Comparison of ENCODE assay signal across 22 cellular contexts in genomic region chr7:77826300-77826699, GRCh38. TPM values are rescaled to one million over a fixed set of nuclear protein-coding genes. Genes with fewer than 3 reads are reported as not detected.
A peak's percentile ranks its signal among the peaks of the same experiment; 100 is the strongest.
DNase-seq lines count a peak whose midpoint lies in the region; ATAC-seq and TF ChIP-seq lines count a peak whose summit lies in the region.
"Had no signal": no experiment of that assay in that cellular context is flagged by ENCODE, and none has a peak within 500 bp of the region (broad histone marks: within the 10 kb centered on the region; RNA-seq: fewer than 3 reads in every experiment).

No MANE protein-coding gene starts in this region.

- no peaks in the 10 kb centered on the region; the same call in 1 of the 2 replicates for H3K4me1 ChIP-seq in GM23338 (ENCODE audit: insufficient read depth)
- H3K4me1 ChIP-seq: BE2C had no signal

- H3K9me3 ChIP-seq in SU-DHL-6 (ENCODE audit: insufficient read depth, low read length), result 0 out of 2 replicates have a peak, but pooled peaks cover under 1% of the 10 kb centered on the region

- peak; percentile 57 for DNase-seq in NCI-H146 (lab: John Stamatoyannopoulos, UW)
- DNase-seq in NCI-H146 treated with DMSO at 0.1 percent for 48 hours (lab: John Stamatoyannopoulos, UW; ENCODE audit: unreplicated experiment), result no peak
- DNase-seq in GM23338 (ENCODE audit: low spot score), result peak; percentile 32
- DNase-seq in memory B cell (ENCODE audit: low spot score in 2 of 2), result no peak
- no peak for DNase-seq in effector CD4-positive, alpha-beta T cell
- no peak for DNase-seq in activated CD8-positive, alpha-beta memory T cell treated with anti-CD3 and anti-CD28 coated beads, Interleukin-2, amount 10 ng/mL, durations not matched to agents 7 days and 5 days
- DNase-seq: BE2C; Calu3; CD4-positive, alpha-beta memory T cell; EL; HFFc6; Kasumi-1; MG63; NCI-H1048; NCI-H1436; NCI-H2029 treated with DMSO at 0.1 percent for 48 hours; NCI-H748 treated with DMSO at 0.1 percent for 48 hours; RPMI8226; SHP77 treated with DMSO at 0.1 percent for 48 hours had no signal

- H3F3A ChIP-seq in GM23338 (replicated peaks; ENCODE audit: low read depth) (no peaks in the 10 kb centered on the region), SU-DHL-6 (ENCODE audit: insufficient read depth) (peaks cover 85% of the 10 kb centered on the region)

- peak overlapping the region; percentile 31; the same call in 1 of the 2 replicates for H3K9ac ChIP-seq in SU-DHL-6 (ENCODE audit: low read length)

- CTCF ChIA-PET in activated CD8-positive, alpha-beta memory T cell treated with anti-CD3 and anti-CD28 coated beads, Interleukin-2, amount 10 ng/mL, durations not matched to agents 7 days and 5 days (lab: Charles Lee), result no interaction called here

- no peak for TF ChIP-seq CTCF in GM23338 (conservative IDR thresholded peaks at IDR 0.05; ENCODE audit: low read depth in 2 of 2)
- no peak for TF ChIP-seq CTCF in SU-DHL-6 (IDR thresholded peaks at IDR 0.05; ENCODE audit: insufficient read depth, low read length, poor library complexity, severe bottlenecking)

- H3K4me3 ChIP-seq in GM23338 (no peak overlapping the region), SU-DHL-6 (ENCODE audit: insufficient read depth, low read length, poor library complexity, severe bottlenecking) (no peak overlapping the region)
- H3K4me3 ChIP-seq: MG63 had no signal

- H4K20me1 ChIP-seq in GM23338 (replicated peaks; ENCODE audit: insufficient read depth) (no peaks in the 10 kb centered on the region), SU-DHL-6 (ENCODE audit: low read depth, low read length) (peaks cover 11% of the 10 kb centered on the region; the same call in 1 of the 2 replicates)

- ATAC-seq in GM23338, result no peak
- no peak for ATAC-seq in memory B cell (ENCODE audit: low read depth)
- no peak for ATAC-seq in activated CD8-positive, alpha-beta memory T cell treated with anti-CD3 and anti-CD28 coated beads, Interleukin-2, amount 10 ng/mL, durations not matched to agents 7 days and 5 days
- no peak for ATAC-seq in HG02642 (IDR thresholded peaks at IDR 0.05; ENCODE audit: poor library complexity, unreplicated experiment)

- H3K79me2 ChIP-seq in GM23338 (replicated peaks; ENCODE audit: insufficient read depth), result peaks cover 24% of the 10 kb centered on the region
- peaks cover 95% of the 10 kb centered on the region for H3K79me2 ChIP-seq in SU-DHL-6 (ENCODE audit: insufficient read depth, low read length)

- H3K36me3 Mint-ChIP-seq in GM23338 (ENCODE audit: low read depth), result peaks cover 12% of the 10 kb centered on the region; the same call in 2 of the 3 replicates
- peaks cover 18% of the 10 kb centered on the region for H3K36me3 Mint-ChIP-seq in memory B cell
- H3K36me3 Mint-ChIP-seq in activated CD8-positive, alpha-beta memory T cell treated with anti-CD3 and anti-CD28 coated beads, Interleukin-2, amount 10 ng/mL, durations not matched to agents 7 days and 5 days, result peaks cover 43% of the 10 kb centered on the region

- H3K27ac Mint-ChIP-seq in GM23338 (no peak overlapping the region), memory B cell (peak overlapping the region; percentile 69)
- no peak overlapping the region for H3K27ac Mint-ChIP-seq in activated CD8-positive, alpha-beta memory T cell treated with anti-CD3 and anti-CD28 coated beads, Interleukin-2, amount 10 ng/mL, durations not matched to agents 7 days and 5 days
- H3K27ac Mint-ChIP-seq: HFFc6 had no signal

- H3K27ac ChIP-seq in GM23338 (ENCODE audit: low read depth), result no peak overlapping the region
- peak overlapping the region; percentile 97 for H3K27ac ChIP-seq in SU-DHL-6 (ENCODE audit: low read depth, low read length)
- H3K27ac ChIP-seq: 22Rv1 had no signal

- H2AFZ ChIP-seq in GM23338, result no peak overlapping the region
- H2AFZ ChIP-seq in SU-DHL-6 (ENCODE audit: low read depth, low read length, severe bottlenecking), result no peak overlapping the region

- H3K9me2 ChIP-seq in GM23338 (ENCODE audit: insufficient read depth), result no peaks in the 10 kb centered on the region
- H3K9me2 ChIP-seq in SU-DHL-6 (replicated peaks; ENCODE audit: insufficient read depth, low read length), result no peaks in the 10 kb centered on the region

- H3K4me3 Mint-ChIP-seq in GM23338 (no peak overlapping the region), memory B cell (peak overlapping the region; percentile 30)
- H3K4me3 Mint-ChIP-seq in activated CD8-positive, alpha-beta memory T cell treated with anti-CD3 and anti-CD28 coated beads, Interleukin-2, amount 10 ng/mL, durations not matched to agents 7 days and 5 days, result no peak overlapping the region
- H3K4me3 Mint-ChIP-seq: HFFc6 had no signal

- H3K27me3 Mint-ChIP-seq in GM23338 (ENCODE audit: insufficient read depth, low read depth, poor library complexity), result peaks cover 4% of the 10 kb centered on the region
- no peaks in the 10 kb centered on the region for H3K27me3 Mint-ChIP-seq in memory B cell
- H3K27me3 Mint-ChIP-seq in activated CD8-positive, alpha-beta memory T cell treated with anti-CD3 and anti-CD28 coated beads, Interleukin-2, amount 10 ng/mL, durations not matched to agents 7 days and 5 days, result no peaks in the 10 kb centered on the region
- H3K27me3 Mint-ChIP-seq: CD4-positive, alpha-beta memory T cell had no signal

- H3K27me3 ChIP-seq in GM23338 (ENCODE audit: insufficient read depth) (no peaks in the 10 kb centered on the region), SU-DHL-6 (ENCODE audit: low read length) (no peaks in the 10 kb centered on the region)
- H3K27me3 ChIP-seq: BE2C, MG63 had no signal

- no peak overlapping the region for H3K4me2 ChIP-seq in GM23338
- peak overlapping the region; percentile 97 for H3K4me2 ChIP-seq in SU-DHL-6 (ENCODE audit: low read depth, low read length, poor library complexity, severe bottlenecking)

- H3K9me3 Mint-ChIP-seq in GM23338 (peaks cover 20% of the 10 kb centered on the region), memory B cell (peaks cover 14% of the 10 kb centered on the region)
- peaks cover 14% of the 10 kb centered on the region for H3K9me3 Mint-ChIP-seq in activated CD8-positive, alpha-beta memory T cell treated with anti-CD3 and anti-CD28 coated beads, Interleukin-2, amount 10 ng/mL, durations not matched to agents 7 days and 5 days (ENCODE audit: low read depth)

- H3K4me1 Mint-ChIP-seq in GM23338 (peaks cover 2% of the 10 kb centered on the region; the same call in 1 of the 3 replicates), memory B cell (peaks cover 37% of the 10 kb centered on the region)
- peaks cover 11% of the 10 kb centered on the region for H3K4me1 Mint-ChIP-seq in activated CD8-positive, alpha-beta memory T cell treated with anti-CD3 and anti-CD28 coated beads, Interleukin-2, amount 10 ng/mL, durations not matched to agents 7 days and 5 days

- H3K36me3 ChIP-seq in GM23338 (ENCODE audit: insufficient read depth) (no peaks in the 10 kb centered on the region), SU-DHL-6 (ENCODE audit: low read length) (no peaks in the 10 kb centered on the region)
- H3K36me3 ChIP-seq: BE2C, MG63 had no signal

TF ChIP-seq in GM23338, 12 proteins besides CTCF, POLR2A, EP300 and RAD21:
- peak; percentile 69 for TF ChIP-seq REST (IDR thresholded peaks at IDR 0.05; ENCODE audit: unreplicated experiment)
- no peak for TF ChIP-seq POLR2AphosphoS5 (IDR thresholded peaks at IDR 0.05; ENCODE audit: low read depth)

RNA-seq across cellular contexts. Expression of gene PHTF2, which starts 27.7 kb away (rescaled TPM):
- total RNA-seq in GM23338 (2014; rRNA removed; shearing (Covaris generic)), result 21.6 and 24.1 TPM in 2 replicates
- 10.2 and 14.6 TPM in 2 replicates for polyA plus RNA-seq in GM23338 (2016; fragmentation: Nextera tagmentation; extraction: Ambion mirVana)
- 10 to 100 TPM; 41.5 to 56.4 TPM for total RNA-seq in activated CD8-positive, alpha-beta memory T cell treated with anti-CD3 and anti-CD28 coated beads, Interleukin-2, amount 10 ng/mL, durations not matched to agents 7 days and 5 days

RNA-seq across cellular contexts. Expression of gene TMEM60, which starts 28.1 kb away (rescaled TPM):
- total RNA-seq in GM23338 (2014; rRNA removed; shearing (Covaris generic)), result 23.1 and 29.5 TPM in 2 replicates
- polyA plus RNA-seq in GM23338 (2016; fragmentation: Nextera tagmentation; extraction: Ambion mirVana), result 61.5 and 68.2 TPM in 2 replicates
- 10 to 100 TPM; 13.2 to 19.4 TPM for total RNA-seq in activated CD8-positive, alpha-beta memory T cell treated with anti-CD3 and anti-CD28 coated beads, Interleukin-2, amount 10 ng/mL, durations not matched to agents 7 days and 5 days

Comparison
In these comparisons a context has a peak if more than half of its experiments do, and no peak if none do; other contexts are left out.
1. DNase-seq: peak in NCI-H146 (single experiment) and GM23338 (single experiment); none in NCI-H146 treated with DMSO at 0.1 percent for 48 hours (single experiment), memory B cell (0 of 2), effector CD4-positive, alpha-beta T cell (single experiment) and activated CD8-positive, alpha-beta memory T cell treated with anti-CD3 and anti-CD28 coated beads, Interleukin-2, amount 10 ng/mL, durations not matched to agents 7 days and 5 days (single experiment).